Comparison of ENCODE assay signal across 14 cellular contexts in the genomic region with DNA sequence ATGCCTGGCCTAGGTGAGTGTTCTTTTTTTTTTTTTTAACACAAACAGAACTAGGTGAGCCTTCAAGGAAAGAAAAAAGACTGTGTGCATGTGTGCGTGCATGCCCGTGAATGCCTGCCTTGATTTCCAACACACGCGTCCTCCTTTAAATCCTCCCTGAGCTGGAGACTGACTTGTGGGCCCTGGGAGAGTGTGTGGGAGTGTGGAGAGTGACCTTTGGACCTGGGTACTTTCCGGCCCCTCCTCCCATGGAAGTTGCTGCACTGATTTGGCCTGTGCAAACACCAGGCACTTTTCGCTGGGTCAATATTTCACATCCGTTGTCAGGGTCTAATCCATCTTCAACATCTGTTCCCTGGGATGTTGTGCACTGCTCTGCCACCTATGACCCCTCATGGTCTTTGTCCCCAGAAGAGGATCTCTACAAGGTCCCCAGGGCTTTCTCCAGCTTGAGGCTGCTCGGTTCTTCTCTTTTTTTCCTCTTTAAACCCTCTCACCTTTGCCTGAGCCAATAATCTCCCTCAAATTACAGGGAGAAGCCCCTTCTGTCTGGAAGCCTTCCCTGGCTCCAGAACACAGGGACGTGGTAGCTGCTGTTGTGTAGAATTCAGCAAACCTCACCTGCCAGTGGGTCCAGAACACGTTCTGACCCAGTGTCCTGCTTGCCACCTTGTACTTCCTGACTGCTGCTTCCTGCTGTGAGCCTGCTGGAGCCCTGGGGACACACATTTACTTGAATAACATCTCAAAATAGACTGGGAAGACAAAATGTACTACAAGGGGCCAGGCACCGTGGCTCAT. TPM values are rescaled to one million over a fixed set of nuclear protein-coding genes. Genes with fewer than 3 reads are reported as not detected.
A peak's percentile ranks its signal among the peaks of the same experiment; 100 is the strongest.
DNase-seq lines count a peak whose midpoint lies in the region; ATAC-seq, FAIRE-seq and TF ChIP-seq lines count a peak whose summit lies in the region.
"Had no signal": no experiment of that assay in that cellular context is flagged by ENCODE, and none has a peak within 500 bp of the region (broad histone marks: within the 10 kb centered on the region; RNA-seq: fewer than 3 reads in every experiment).

No MANE protein-coding gene starts in this region.

- TF ChIP-seq POLR2A in stomach (IDR thresholded peaks at IDR 0.05), result no peak

- no peak overlapping the region for H3K9ac ChIP-seq in astrocyte (ENCODE audit: low read length)

- H4K20me1 ChIP-seq in astrocyte (ENCODE audit: insufficient read depth, low read length), result no peaks in the 10 kb centered on the region

- peaks cover 3% of the 10 kb centered on the region for H3K36me3 Mint-ChIP-seq in astrocyte (ENCODE audit: low read depth, unreplicated experiment)
- no peaks in the 10 kb centered on the region for H3K36me3 Mint-ChIP-seq in naive thymus-derived CD8-positive, alpha-beta T cell
- H3K36me3 Mint-ChIP-seq in activated T-cell treated with anti-CD3 and anti-CD28 coated beads, Interleukin-2, amount 50 U/mL, for 4 hours (ENCODE audit: insufficient read depth), result no peaks in the 10 kb centered on the region
- H3K36me3 Mint-ChIP-seq: activated naive CD4-positive, alpha-beta T cell treated with anti-CD3 and anti-CD28 coated beads, Interleukin-2, amount 50 U/mL, for 24 hours had no signal

- H3K27ac Mint-ChIP-seq in astrocyte (ENCODE audit: unreplicated experiment), result peak overlapping the region; percentile 50
- peak overlapping the region in 2 of 10 donors; percentile 52 to 66 for H3K27ac Mint-ChIP-seq in naive thymus-derived CD8-positive, alpha-beta T cell
- H3K27ac Mint-ChIP-seq: activated naive CD4-positive, alpha-beta T cell treated with anti-CD3 and anti-CD28 coated beads, Interleukin-2, amount 50 U/mL, for 24 hours had no signal

- H3K4me1 Mint-ChIP-seq in astrocyte (ENCODE audit: low read depth, unreplicated experiment), result peaks cover 5% of the 10 kb centered on the region
- H3K4me1 Mint-ChIP-seq in naive thymus-derived CD8-positive, alpha-beta T cell, result peaks cover 0 to 4% (median under 1%) of the 10 kb centered on the region in 4 donors
- no peaks in the 10 kb centered on the region for H3K4me1 Mint-ChIP-seq in activated T-cell treated with anti-CD3 and anti-CD28 coated beads, Interleukin-2, amount 50 U/mL, for 4 hours (ENCODE audit: low read depth)

- H3K4me3 Mint-ChIP-seq in astrocyte (ENCODE audit: unreplicated experiment), result no peak overlapping the region
- no peak overlapping the region for H3K4me3 Mint-ChIP-seq in naive thymus-derived CD8-positive, alpha-beta T cell
- no peak overlapping the region for H3K4me3 Mint-ChIP-seq in activated T-cell treated with anti-CD3 and anti-CD28 coated beads, Interleukin-2, amount 50 U/mL, for 4 hours
- H3K4me3 Mint-ChIP-seq: activated naive CD4-positive, alpha-beta T cell treated with anti-CD3 and anti-CD28 coated beads, Interleukin-2, amount 50 U/mL, for 24 hours had no signal

- peaks cover 19% of the 10 kb centered on the region for H3K27me3 ChIP-seq in astrocyte (ENCODE audit: insufficient read depth, low read length)
- no peaks in the 10 kb centered on the region for H3K27me3 ChIP-seq in stomach

- H3K27ac ChIP-seq in astrocyte (ENCODE audit: low read depth, low read length), result no peak overlapping the region
- H3K27ac ChIP-seq in stomach, result peak overlapping the region; percentile 61 to 78 (median 67)

- H3K9me3 Mint-ChIP-seq in astrocyte (ENCODE audit: unreplicated experiment), result peaks cover 1% of the 10 kb centered on the region
- H3K9me3 Mint-ChIP-seq in naive thymus-derived CD8-positive, alpha-beta T cell, result no peaks in the 10 kb centered on the region
- no peaks in the 10 kb centered on the region for H3K9me3 Mint-ChIP-seq in activated T-cell treated with anti-CD3 and anti-CD28 coated beads, Interleukin-2, amount 50 U/mL, for 4 hours
- H3K9me3 Mint-ChIP-seq: activated naive CD4-positive, alpha-beta T cell treated with anti-CD3 and anti-CD28 coated beads, Interleukin-2, amount 50 U/mL, for 24 hours had no signal

- H3K4me2 ChIP-seq in astrocyte (ENCODE audit: low read length), result no peak overlapping the region

- H3K4me3 ChIP-seq in astrocyte (ENCODE audit: insufficient read depth, low read depth, low read length), result no peak overlapping the region
- no peak overlapping the region for H3K4me3 ChIP-seq in stomach

- no peak for FAIRE-seq in astrocyte (lab: Jason Lieb, UNC)

- H3K27me3 Mint-ChIP-seq in astrocyte (ENCODE audit: low read depth, unreplicated experiment), result peaks cover 7% of the 10 kb centered on the region
- peaks cover 0 to 5% (median 0%) of the 10 kb centered on the region in 5 donors for H3K27me3 Mint-ChIP-seq in naive thymus-derived CD8-positive, alpha-beta T cell
- no peaks in the 10 kb centered on the region for H3K27me3 Mint-ChIP-seq in activated T-cell treated with anti-CD3 and anti-CD28 coated beads, Interleukin-2, amount 50 U/mL, for 4 hours (ENCODE audit: low read depth)
- H3K27me3 Mint-ChIP-seq: activated naive CD4-positive, alpha-beta T cell treated with anti-CD3 and anti-CD28 coated beads, Interleukin-2, amount 50 U/mL, for 24 hours had no signal

- no peak overlapping the region for H2AFZ ChIP-seq in astrocyte (ENCODE audit: low read depth, low read length)

- no peaks in the 10 kb centered on the region for H3K79me2 ChIP-seq in astrocyte (ENCODE audit: insufficient read depth, low read length)

- no peak for TF ChIP-seq EP300 in stomach (IDR thresholded peaks at IDR 0.05)

- no peaks in the 10 kb centered on the region for H3K36me3 ChIP-seq in astrocyte (ENCODE audit: insufficient read depth, low read length)
- H3K36me3 ChIP-seq in stomach, result no peaks in the 10 kb centered on the region

- TF ChIP-seq CTCF in astrocyte (IDR thresholded peaks at IDR 0.05; ENCODE audit: insufficient read depth, low read depth, low read length) (no peak), stomach (IDR thresholded peaks at IDR 0.05) (no peak)

- DNase-seq in HuH-7 (ENCODE audit: low spot score), result peak; percentile 86
- DNase-seq in astrocyte (ENCODE audit: low read depth), result no peak
- DNase-seq in kidney tubule cell (ENCODE audit: low spot score), result peak; percentile 34
- DNase-seq in stomach, result peak; percentile 79
- DNase-seq in superior temporal gyrus (ENCODE audit: extremely low spot score), result no peak
- no peak for DNase-seq in middle frontal gyrus (ENCODE audit: extremely low spot score, low spot score)
- DNase-seq in naive thymus-derived CD8-positive, alpha-beta T cell, result no peak
- DNase-seq in activated T-cell treated with anti-CD3 and anti-CD28 coated beads, Interleukin-2, amount 50 U/mL, for 4 hours, result no peak
- DNase-seq: activated CD4-positive, CD25-positive, alpha-beta regulatory T cell treated with anti-CD3 and anti-CD28 coated beads, Interleukin-2, amount 50 U/mL, for 72 hours; DMS79; effector CD8-positive, alpha-beta T cell; NCI-H2081 treated with DMSO at 0.1 percent for 48 hours; stimulated activated CD4-positive, alpha-beta T cell treated with anti-CD3 and anti-CD28 coated beads, Interleukin-4, amount 100 ng/mL, for 24 hours had no signal

- ATAC-seq in naive thymus-derived CD8-positive, alpha-beta T cell, result no peak
- no peak for ATAC-seq in activated T-cell treated with anti-CD3 and anti-CD28 coated beads, Interleukin-2, amount 50 U/mL, for 4 hours

- intact Hi-C loops in stomach (cut with DNase I; ENCODE audit: low total_unique reads), result no loop called here

- H3K9me3 ChIP-seq in astrocyte (ENCODE audit: insufficient read depth, low read depth, low read length), result no peaks in the 10 kb centered on the region
- no peaks in the 10 kb centered on the region for H3K9me3 ChIP-seq in stomach

- POLR2A ChIA-PET in naive thymus-derived CD8-positive, alpha-beta T cell (lab: Charles Lee), result no interaction called here

- H3K4me1 ChIP-seq in astrocyte (ENCODE audit: insufficient read depth, low read length), result no peaks in the 10 kb centered on the region
- peaks cover 20 to 49% (median 39%) of the 10 kb centered on the region in 4 donors for H3K4me1 ChIP-seq in stomach

- WGBS in stomach, 5 donors, result 16 to 29% (median 20%) methylated on average over 11 of the region's 11 CpGs

RNA-seq across cellular contexts. Expression of gene ATP5MC1, which starts 20.8 kb away (rescaled TPM):
- total RNA-seq in astrocyte, result 52.0 and 55.8 TPM in 2 replicates
- total RNA-seq in stomach, result 100 to 1,000 TPM in 3 of 5 donors, 10 to 100 TPM in 2; 19.4 to 298 (median 140) TPM
- polyA plus RNA-seq in stomach, result 100 to 1,000 TPM; 247 to 449 (median 337) TPM
- 10 to 100 TPM; 36.8 to 43.1 TPM for total RNA-seq in naive thymus-derived CD8-positive, alpha-beta T cell
- 100 to 1,000 TPM; 162 to 215 (median 192) TPM for polyA plus RNA-seq in naive thymus-derived CD8-positive, alpha-beta T cell
- total RNA-seq in activated T-cell treated with anti-CD3 and anti-CD28 coated beads, Interleukin-2, amount 50 U/mL, for 4 hours, result 100 to 1,000 TPM; 166 to 188 (median 188) TPM

RNA-seq across cellular contexts. Expression of gene UBE2Z, which starts 36.5 kb away (rescaled TPM):
- total RNA-seq in astrocyte (102 and 103 TPM in 2 replicates), stomach (10 to 100 TPM; 28.1 to 55.6 (median 36.2) TPM)
- polyA plus RNA-seq in stomach, result 10 to 100 TPM; 30.2 to 43.4 (median 38.8) TPM
- 100 to 1,000 TPM; 100 to 109 TPM for total RNA-seq in naive thymus-derived CD8-positive, alpha-beta T cell
- polyA plus RNA-seq in naive thymus-derived CD8-positive, alpha-beta T cell, result 10 to 100 TPM; 58.4 to 76.0 (median 65.2) TPM
- 100 to 1,000 TPM in 1 of 3 donors, 10 to 100 TPM in 2; 92.7 to 103 (median 94.3) TPM for total RNA-seq in activated T-cell treated with anti-CD3 and anti-CD28 coated beads, Interleukin-2, amount 50 U/mL, for 4 hours

RNA-seq across cellular contexts. Expression of gene CALCOCO2, which starts 40.9 kb away (rescaled TPM):
- total RNA-seq in astrocyte, result 72.9 and 73.8 TPM in 2 replicates
- total RNA-seq in stomach, result 100 to 1,000 TPM in 1 of 5 donors, 10 to 100 TPM in 4; 55.4 to 109 (median 72.2) TPM
- 10 to 100 TPM; 43.0 to 67.8 (median 58.8) TPM for polyA plus RNA-seq in stomach
- total RNA-seq in naive thymus-derived CD8-positive, alpha-beta T cell, result 100 to 1,000 TPM; 133 to 135 TPM
- 100 to 1,000 TPM; 123 to 157 (median 127) TPM for polyA plus RNA-seq in naive thymus-derived CD8-positive, alpha-beta T cell
- total RNA-seq in activated T-cell treated with anti-CD3 and anti-CD28 coated beads, Interleukin-2, amount 50 U/mL, for 4 hours, result 10 to 100 TPM; 34.0 to 45.5 (median 34.3) TPM

RNA-seq across cellular contexts. Expression of gene TTLL6, which starts 54.7 kb away (rescaled TPM):
- not detected in 2 replicates for total RNA-seq in astrocyte
- 10 to 100 TPM in 1 of 5 donors, 1 to 10 TPM in 2, not detected in 2; 1.5 to 11.0 (median 1.8) TPM for total RNA-seq in stomach
- under 1 TPM in 1 of 3 donors, not detected in 2; 0.48 TPM for polyA plus RNA-seq in stomach
- total RNA-seq in naive thymus-derived CD8-positive, alpha-beta T cell, result not detected
- not detected for polyA plus RNA-seq in naive thymus-derived CD8-positive, alpha-beta T cell
- total RNA-seq in activated T-cell treated with anti-CD3 and anti-CD28 coated beads, Interleukin-2, amount 50 U/mL, for 4 hours, result not detected

Comparison
In these comparisons a context has a peak if more than half of its experiments do, and no peak if none do; other contexts are left out.
1. DNase-seq: peak in HuH-7 (single experiment), kidney tubule cell (single experiment) and stomach (single experiment); none in astrocyte (single experiment), superior temporal gyrus (single experiment), middle frontal gyrus (single experiment), naive thymus-derived CD8-positive, alpha-beta T cell (0 of 10) and activated T-cell treated with anti-CD3 and anti-CD28 coated beads, Interleukin-2, amount 50 U/mL, for 4 hours (single experiment).